Comparison of ENCODE assay signal across 26 cellular contexts in genomic region chr14:64945431-64945830, GRCh38. TPM values are rescaled to one million over a fixed set of nuclear protein-coding genes. Genes with fewer than 3 reads are reported as not detected.
"Had no signal": no experiment of that assay in that cellular context is flagged by ENCODE, and none has a peak within 500 bp of the region (broad histone marks: within the 10 kb centered on the region; RNA-seq: fewer than 3 reads in every experiment).

No MANE protein-coding gene starts in this region.

- H3K27me3 Mint-ChIP-seq: activated B cell treated with CpG ODN at 0.5 μM for 24 hours; activated CD4-positive, alpha-beta memory T cell treated with anti-CD3 and anti-CD28 coated beads for 36 hours; activated CD8-positive, alpha-beta memory T cell treated with anti-CD3 and anti-CD28 coated beads, Interleukin-2, amount 10 ng/mL, durations not matched to agents 7 days and 5 days; activated naive CD8-positive, alpha-beta T cell treated with anti-CD3 and anti-CD28 coated beads, Interleukin-2, amount 10 ng/mL, durations not matched to agents 7 days and 5 days; central memory CD8-positive, alpha-beta T cell; stimulated activated naive CD8-positive, alpha-beta T cell treated with anti-CD3 and anti-CD28 coated beads, Interleukin-15, amount 100 ng/mL, for 72 hours had no signal

- H3K27me3 ChIP-seq: brain microvascular endothelial cell, colonic mucosa, left lung had no signal

- DNase-seq: activated B cell treated with CpG ODN at 0.5 μM for 24 hours; activated CD4-positive, alpha-beta memory T cell treated with anti-CD3 and anti-CD28 coated beads for 36 hours; activated CD4-positive, alpha-beta T cell treated with anti-CD3 and anti-CD28 coated beads for 4 hours; activated CD8-positive, alpha-beta memory T cell treated with anti-CD3 and anti-CD28 coated beads, Interleukin-2, amount 10 ng/mL, durations not matched to agents 7 days and 5 days; activated effector memory CD4-positive, alpha-beta T cell treated with Interleukin-2 at 50 U/mL for 16 hours; activated naive CD8-positive, alpha-beta T cell treated with anti-CD3 and anti-CD28 coated beads, Interleukin-2, amount 10 ng/mL, durations not matched to agents 7 days and 5 days; activated T-cell treated with anti-CD3 and anti-CD28 coated beads, Interleukin-2, amount 50 U/mL, for 4 hours; anterior cingulate cortex; brain microvascular endothelial cell; erythroblast; left lung; nephron progenitor cell; right cardiac atrium; SK-N-SH; stimulated activated naive CD8-positive, alpha-beta T cell treated with anti-CD3 and anti-CD28 coated beads, Interleukin-15, amount 100 ng/mL, for 72 hours; trophoblast cell had no signal

- H3K27ac ChIP-seq: brain microvascular endothelial cell, colonic mucosa, left lung, prostate gland, skin epidermis had no signal

- H3K27ac Mint-ChIP-seq: activated B cell treated with CpG ODN at 0.5 μM for 24 hours; activated CD4-positive, alpha-beta memory T cell treated with anti-CD3 and anti-CD28 coated beads for 36 hours; activated CD8-positive, alpha-beta memory T cell treated with anti-CD3 and anti-CD28 coated beads, Interleukin-2, amount 10 ng/mL, durations not matched to agents 7 days and 5 days; activated naive CD8-positive, alpha-beta T cell treated with anti-CD3 and anti-CD28 coated beads, Interleukin-2, amount 10 ng/mL, durations not matched to agents 7 days and 5 days; mesothelial cell of epicardium; nephron progenitor cell had no signal

- H3K9me3 ChIP-seq: colonic mucosa, left lung, prostate gland, SK-N-SH had no signal

- H3K9me3 Mint-ChIP-seq: activated B cell treated with CpG ODN at 0.5 μM for 24 hours; activated CD4-positive, alpha-beta memory T cell treated with anti-CD3 and anti-CD28 coated beads for 36 hours; activated naive CD8-positive, alpha-beta T cell treated with anti-CD3 and anti-CD28 coated beads, Interleukin-2, amount 10 ng/mL, durations not matched to agents 7 days and 5 days; activated T-cell treated with anti-CD3 and anti-CD28 coated beads, Interleukin-2, amount 50 U/mL, for 4 hours; central memory CD8-positive, alpha-beta T cell; mesothelial cell of epicardium; nephron progenitor cell; stimulated activated naive CD8-positive, alpha-beta T cell treated with anti-CD3 and anti-CD28 coated beads, Interleukin-15, amount 100 ng/mL, for 72 hours had no signal

- FAIRE-seq: endometrium, keratinocyte had no signal

- H3K9ac ChIP-seq: SK-N-SH had no signal

- H3K4me3 Mint-ChIP-seq: activated B cell treated with CpG ODN at 0.5 μM for 24 hours; activated CD4-positive, alpha-beta memory T cell treated with anti-CD3 and anti-CD28 coated beads for 36 hours; activated CD8-positive, alpha-beta memory T cell treated with anti-CD3 and anti-CD28 coated beads, Interleukin-2, amount 10 ng/mL, durations not matched to agents 7 days and 5 days; activated naive CD8-positive, alpha-beta T cell treated with anti-CD3 and anti-CD28 coated beads, Interleukin-2, amount 10 ng/mL, durations not matched to agents 7 days and 5 days; activated T-cell treated with anti-CD3 and anti-CD28 coated beads, Interleukin-2, amount 50 U/mL, for 4 hours; central memory CD8-positive, alpha-beta T cell; mesothelial cell of epicardium; nephron progenitor cell; stimulated activated naive CD8-positive, alpha-beta T cell treated with anti-CD3 and anti-CD28 coated beads, Interleukin-15, amount 100 ng/mL, for 72 hours had no signal

- H3K4me1 ChIP-seq: prostate gland had no signal

- H3K4me2 ChIP-seq: SK-N-SH had no signal

- ATAC-seq: activated CD8-positive, alpha-beta memory T cell treated with anti-CD3 and anti-CD28 coated beads, Interleukin-2, amount 10 ng/mL, durations not matched to agents 7 days and 5 days; activated T-cell treated with anti-CD3 and anti-CD28 coated beads, Interleukin-2, amount 50 U/mL, for 4 hours; left lung; right cardiac atrium; stimulated activated naive CD8-positive, alpha-beta T cell treated with anti-CD3 and anti-CD28 coated beads, Interleukin-15, amount 100 ng/mL, for 72 hours had no signal

- H3K4me3 ChIP-seq: colonic mucosa, left lung, prostate gland, skin epidermis had no signal

- H3K36me3 ChIP-seq: brain microvascular endothelial cell, colonic mucosa, prostate gland had no signal

- H3K9me2 ChIP-seq: SK-N-SH had no signal

RNA-seq across cellular contexts. Expression of gene GPX2, which starts 2.9 kb away (rescaled TPM):
- total RNA-seq: activated B cell treated with CpG ODN at 0.5 μM for 24 hours; activated CD4-positive, alpha-beta memory T cell treated with anti-CD3 and anti-CD28 coated beads for 36 hours; activated CD8-positive, alpha-beta memory T cell treated with anti-CD3 and anti-CD28 coated beads, Interleukin-2, amount 10 ng/mL, durations not matched to agents 7 days and 5 days; activated naive CD8-positive, alpha-beta T cell treated with anti-CD3 and anti-CD28 coated beads, Interleukin-2, amount 10 ng/mL, durations not matched to agents 7 days and 5 days; lung microvascular endothelial cell; osteoblast; right cardiac atrium; temporal lobe had no signal
- polyA plus RNA-seq: SK-N-SH had no signal
